Comparison of ENCODE assay signal across 21 cellular contexts in genomic region chr12:128863957-128864356, GRCh38. TPM values are rescaled to one million over a fixed set of nuclear protein-coding genes. Genes with fewer than 3 reads are reported as not detected.
A peak's percentile ranks its signal among the peaks of the same experiment; 100 is the strongest.
DNase-seq lines count a peak whose midpoint lies in the region; ATAC-seq and TF ChIP-seq lines count a peak whose summit lies in the region.
"Had no signal": no experiment of that assay in that cellular context is flagged by ENCODE, and none has a peak within 500 bp of the region (broad histone marks: within the 10 kb centered on the region; RNA-seq: fewer than 3 reads in every experiment).

No MANE protein-coding gene starts in this region.

- H3K36me3 Mint-ChIP-seq in activated CD8-positive, alpha-beta T cell treated with anti-CD3 and anti-CD28 coated beads, Interleukin-2, amount 10 ng/mL, durations not matched to agents 7 days and 5 days (ENCODE audit: low read depth), result no peaks in the 10 kb centered on the region
- H3K36me3 Mint-ChIP-seq: CD8-positive, alpha-beta memory T cell had no signal

- DNase-seq in left ventricle myocardium superior, result no peak
- no peak for DNase-seq in right atrium auricular region (ENCODE audit: low spot score)
- peak in 1 of 10 donors; percentile 17 for DNase-seq in dorsolateral prefrontal cortex
- DNase-seq in activated CD8-positive, alpha-beta T cell treated with anti-CD3 and anti-CD28 coated beads, Interleukin-2, amount 10 ng/mL, durations not matched to agents 7 days and 5 days, result no peak
- DNase-seq in NOMO-1 treated with DMSO at 0.1 percent for 48 hours (lab: John Stamatoyannopoulos, UW; ENCODE audit: unreplicated experiment), result no peak
- DNase-seq in NCI-H1417 (lab: John Stamatoyannopoulos, UW), result no peak
- DNase-seq: CD8-positive, alpha-beta memory T cell; HCEC 1CT; NCI-H1092 treated with DMSO at 0.1 percent for 48 hours; NCI-H2081 treated with DMSO at 0.1 percent for 48 hours; NCI-H2227 treated with DMSO at 0.1 percent for 48 hours; NCI-H524; NCI-H82; PC-3; SJCRH30 had no signal

- H3K27ac Mint-ChIP-seq in activated CD8-positive, alpha-beta T cell treated with anti-CD3 and anti-CD28 coated beads, Interleukin-2, amount 10 ng/mL, durations not matched to agents 7 days and 5 days, result no peak overlapping the region
- H3K27ac Mint-ChIP-seq: GM23338 had no signal

- H3K27me3 Mint-ChIP-seq in activated CD8-positive, alpha-beta T cell treated with anti-CD3 and anti-CD28 coated beads, Interleukin-2, amount 10 ng/mL, durations not matched to agents 7 days and 5 days (ENCODE audit: low read depth), result no peaks in the 10 kb centered on the region

- peak; percentile 74 for ATAC-seq in left ventricle myocardium superior
- ATAC-seq in activated CD8-positive, alpha-beta T cell treated with anti-CD3 and anti-CD28 coated beads, Interleukin-2, amount 10 ng/mL, durations not matched to agents 7 days and 5 days, result no peak
- ATAC-seq: A549, GM23338, PC-3 had no signal

- H3K4me1 ChIP-seq in right atrium auricular region, result no peaks in the 10 kb centered on the region
- peaks cover 52 to 60% of the 10 kb centered on the region in 2 experiments for H3K4me1 ChIP-seq in neutrophil (ENCODE audit: control insufficient read depth in 1 of 2, insufficient read depth in 1 of 2, low read depth in 1 of 2, low read length in 1 of 2)
- H3K4me1 ChIP-seq: A549, SJCRH30 had no signal

- H3K9me3 ChIP-seq in right atrium auricular region (no peaks in the 10 kb centered on the region), neutrophil (no peaks in the 10 kb centered on the region)
- H3K9me3 ChIP-seq: A549, SJCRH30 had no signal

- H3K4me3 ChIP-seq in right atrium auricular region (no peak overlapping the region), dorsolateral prefrontal cortex (peak overlapping the region in 8 of 59 donors; percentile 6 to 26 (median 14)), neutrophil (ENCODE audit: low read depth in 1 of 2, low read length in 1 of 2) (no peak overlapping the region)
- H3K4me3 ChIP-seq: A549; BLaER1 treated with 17β-estradiol and CSF1 and Interleukin-3, amounts not matched to agents 10 nM and 100 nM; GM23338; K562; SJCRH30 had no signal

- TF ChIP-seq CTCF in right atrium auricular region (IDR thresholded peaks at IDR 0.05) (no peak), dorsolateral prefrontal cortex (IDR thresholded peaks at IDR 0.05 in 54 of 56, conservative IDR thresholded peaks at IDR 0.05 in 2 of 56; ENCODE audit: low read depth in 1 of 56, partially characterized antibody in 56 of 56) (no peak), neutrophil (IDR thresholded peaks at IDR 0.05) (no peak)

- CTCF ChIA-PET in activated CD8-positive, alpha-beta T cell treated with anti-CD3 and anti-CD28 coated beads, Interleukin-2, amount 10 ng/mL, durations not matched to agents 7 days and 5 days (lab: Charles Lee), result no interaction called here

- H3K27me3 ChIP-seq in right atrium auricular region (no peaks in the 10 kb centered on the region), dorsolateral prefrontal cortex (no peaks in the 10 kb centered on the region), neutrophil (no peaks in the 10 kb centered on the region)
- H3K27me3 ChIP-seq: BLaER1 treated with 17β-estradiol and CSF1 and Interleukin-3, amounts not matched to agents 10 nM and 100 nM; SJCRH30 had no signal

- H3K4me1 Mint-ChIP-seq in activated CD8-positive, alpha-beta T cell treated with anti-CD3 and anti-CD28 coated beads, Interleukin-2, amount 10 ng/mL, durations not matched to agents 7 days and 5 days (ENCODE audit: low read depth), result no peaks in the 10 kb centered on the region
- H3K4me1 Mint-ChIP-seq: CD8-positive, alpha-beta memory T cell had no signal

- intact Hi-C loops in left ventricle myocardium superior (cut with micrococcal nuclease) (no loop called here), dorsolateral prefrontal cortex (cut with DNase I) (no loop called here)

- H3K27ac ChIP-seq in right atrium auricular region (no peak overlapping the region), dorsolateral prefrontal cortex (peak overlapping the region in 39 of 59 donors; percentile 26 to 85 (median 71)), neutrophil (peak overlapping the region; percentile 98)
- H3K27ac ChIP-seq: A549; BLaER1 treated with 17β-estradiol and CSF1 and Interleukin-3, amounts not matched to agents 10 nM and 100 nM; RWPE1; SJCRH30 had no signal

- H3K4me3 Mint-ChIP-seq in activated CD8-positive, alpha-beta T cell treated with anti-CD3 and anti-CD28 coated beads, Interleukin-2, amount 10 ng/mL, durations not matched to agents 7 days and 5 days, result no peak overlapping the region
- H3K4me3 Mint-ChIP-seq: GM23338 had no signal

- POLR2A ChIA-PET in activated CD8-positive, alpha-beta T cell treated with anti-CD3 and anti-CD28 coated beads, Interleukin-2, amount 10 ng/mL, durations not matched to agents 7 days and 5 days (lab: Charles Lee), result interaction anchor here (0.5 kb wide), 1 partner anchor 370 kb away, joined by 3 read pairs; no protein-coding TSS in a partner anchor

- no peaks in the 10 kb centered on the region for H3K9me3 Mint-ChIP-seq in activated CD8-positive, alpha-beta T cell treated with anti-CD3 and anti-CD28 coated beads, Interleukin-2, amount 10 ng/mL, durations not matched to agents 7 days and 5 days (ENCODE audit: insufficient read depth)

- H3K36me3 ChIP-seq in right atrium auricular region (no peaks in the 10 kb centered on the region), neutrophil (peaks cover 57% of the 10 kb centered on the region)
- H3K36me3 ChIP-seq: SJCRH30 had no signal

RNA-seq across cellular contexts. Expression of gene GLT1D1, which starts 10.7 kb away (rescaled TPM):
- total RNA-seq in left ventricle myocardium superior, result 0.45 TPM
- under 1 TPM in 1 of 2 donors, not detected in 1; 0.20 TPM for total RNA-seq in right atrium auricular region
- 10 to 100 TPM in 119 of 120 experiments, 1 to 10 TPM in 1; 10.0 to 50.2 (median 31.8) TPM for total RNA-seq in dorsolateral prefrontal cortex
- not detected for total RNA-seq in activated CD8-positive, alpha-beta T cell treated with anti-CD3 and anti-CD28 coated beads, Interleukin-2, amount 10 ng/mL, durations not matched to agents 7 days and 5 days
- total RNA-seq: PC-3 had no signal

RNA-seq across cellular contexts. Expression of gene SLC15A4, which starts 40.2 kb away (rescaled TPM):
- total RNA-seq in left ventricle myocardium superior (14.0 TPM), right atrium auricular region (10 to 100 TPM; 24.1 to 24.3 TPM), dorsolateral prefrontal cortex (10 to 100 TPM; 19.4 to 39.0 (median 27.8) TPM)
- total RNA-seq in activated CD8-positive, alpha-beta T cell treated with anti-CD3 and anti-CD28 coated beads, Interleukin-2, amount 10 ng/mL, durations not matched to agents 7 days and 5 days, result 10 to 100 TPM; 23.2 to 23.8 TPM

Comparison
In these comparisons a context has a peak if more than half of its experiments do, and no peak if none do; other contexts are left out.
1. H3K27ac ChIP-seq: peak in dorsolateral prefrontal cortex (39 of 59) and neutrophil (single experiment); none in right atrium auricular region (0 of 2).